10 cellular contexts compared by ENCODE assay signal in the genomic region with DNA sequence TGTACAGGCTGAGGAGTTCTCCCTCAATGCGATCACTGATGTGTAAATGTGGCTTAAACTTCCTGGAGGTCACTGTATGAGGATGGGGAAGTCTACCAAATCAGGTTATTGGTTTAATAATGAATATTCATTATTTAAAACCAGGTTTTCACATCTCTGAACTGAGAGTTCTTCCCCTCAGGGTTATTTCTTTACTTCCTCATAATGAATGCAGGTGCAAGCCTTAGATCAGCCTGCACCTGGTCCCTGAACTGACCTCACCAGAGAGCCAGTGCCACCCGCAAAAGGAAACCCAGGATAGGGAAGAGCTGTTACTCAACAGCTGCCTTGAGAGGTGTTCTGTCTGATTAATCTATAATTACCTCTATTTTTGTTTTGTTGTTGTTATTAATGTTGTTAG.
DNase-seq lines count a peak whose midpoint lies in the region; ATAC-seq and TF ChIP-seq lines count a peak whose summit lies in the region.
"Had no signal": no experiment of that assay in that cellular context is flagged by ENCODE, and none has a peak within 500 bp of the region (broad histone marks: within the 10 kb centered on the region; RNA-seq: fewer than 3 reads in every experiment).

No MANE protein-coding gene starts in this region.

- TF ChIP-seq EP300 in transverse colon (IDR thresholded peaks at IDR 0.05; ENCODE audit: low read depth) = no peak
- no peak for TF ChIP-seq EP300 in ovary (IDR thresholded peaks at IDR 0.05)

- H3K27ac ChIP-seq in transverse colon (no peak overlapping the region), ovary (no peak overlapping the region)
- H3K27ac ChIP-seq: cardiac muscle cell, thoracic aorta had no signal

- no peaks in the 10 kb centered on the region for H3K27me3 ChIP-seq in transverse colon
- no peaks in the 10 kb centered on the region for H3K27me3 ChIP-seq in ovary
- H3K27me3 ChIP-seq: cardiac muscle cell had no signal

- WGBS in transverse colon (ENCODE audit: low coverage in 1 of 2), 2 donors = 52 to 73% methylated on average over 2 of the region's 2 CpGs
- WGBS in ovary, 3 donors = 93 to 95% (median 94%) methylated on average over 2 of the region's 2 CpGs

- intact Hi-C loops in transverse colon (cut with DNase I; ENCODE audit: low total_unique reads) = no loop called here
- intact Hi-C loops in ovary (cut with DNase I) = no loop called here
- intact Hi-C loops in left ventricle myocardium superior (cut with micrococcal nuclease) = no loop called here

- H3K4me3 ChIP-seq in transverse colon = no peak overlapping the region
- no peak overlapping the region for H3K4me3 ChIP-seq in ovary
- H3K4me3 ChIP-seq: cardiac muscle cell, thoracic aorta had no signal

- TF ChIP-seq POLR2A in transverse colon (IDR thresholded peaks at IDR 0.05) (no peak), ovary (IDR thresholded peaks at IDR 0.05) (no peak)

- H3K4me1 ChIP-seq in transverse colon (peaks cover 0 to 16% (median 3%) of the 10 kb centered on the region in 4 donors), ovary (ENCODE audit: insufficient read depth) (no peaks in the 10 kb centered on the region)

- no peaks in the 10 kb centered on the region for H3K9me3 ChIP-seq in transverse colon
- no peaks in the 10 kb centered on the region for H3K9me3 ChIP-seq in ovary
- H3K9me3 ChIP-seq: thoracic aorta had no signal

- in situ Hi-C loops in transverse colon (cut with MboI; ENCODE audit: low pct_ligation_motif_present in 1 of 4, low pct_unique_long_range_greater_than_20kb in 1 of 4, low sequenced_read_pairs in 3 of 4) = no loop called here

- H3K36me3 ChIP-seq in transverse colon (no peaks in the 10 kb centered on the region), ovary (no peaks in the 10 kb centered on the region)
- H3K36me3 ChIP-seq: cardiac muscle cell, thoracic aorta had no signal

- TF ChIP-seq CTCF in transverse colon (IDR thresholded peaks at IDR 0.05) = no peak
- no peak for TF ChIP-seq CTCF in ovary (IDR thresholded peaks at IDR 0.05)

- peak; percentile 97 for ATAC-seq in HG02588 (IDR thresholded peaks at IDR 0.05; ENCODE audit: unreplicated experiment)
- ATAC-seq in HG03469 (IDR thresholded peaks at IDR 0.05; ENCODE audit: unreplicated experiment) = peak; percentile 76
- ATAC-seq in left ventricle myocardium superior = no peak

- DNase-seq in NCI-H748 (lab: John Stamatoyannopoulos, UW; ENCODE audit: unreplicated experiment) (peak; percentile 45), NCI-H748 treated with DMSO at 0.1 percent for 48 hours (lab: John Stamatoyannopoulos, UW) (no peak), transverse colon (peak; percentile 35), ovary (no peak), Kasumi-1 (lab: John Stamatoyannopoulos, UW) (no peak), left ventricle myocardium superior (no peak)

Comparison
In these comparisons a context has a peak if more than half of its experiments do, and no peak if none do; other contexts are left out.
1. DNase-seq: peak in NCI-H748 (single experiment) and transverse colon (single experiment); none in NCI-H748 treated with DMSO at 0.1 percent for 48 hours (single experiment), ovary (0 of 5), Kasumi-1 (0 of 2) and left ventricle myocardium superior (single experiment).